In genomic region chr2:169511818-169512217, GRCh38 we compare ENCODE assay signal across 20 cellular contexts. TPM values are rescaled to one million over a fixed set of nuclear protein-coding genes. Genes with fewer than 3 reads are reported as not detected.
"Had no signal": no experiment of that assay in that cellular context is flagged by ENCODE, and none has a peak within 500 bp of the region (broad histone marks: within the 10 kb centered on the region; RNA-seq: fewer than 3 reads in every experiment).

No MANE protein-coding gene starts in this region.

- H3K36me3 Mint-ChIP-seq: activated CD8-positive, alpha-beta memory T cell treated with anti-CD3 and anti-CD28 coated beads, Interleukin-2, amount 10 ng/mL, durations not matched to agents 7 days and 5 days had no signal

- H3K9me3 Mint-ChIP-seq: activated CD4-positive, alpha-beta memory T cell treated with anti-CD3 and anti-CD28 coated beads, Interleukin-2, amount 10 ng/mL, durations not matched to agents 7 days and 5 days; activated naive CD4-positive, alpha-beta T cell treated with anti-CD3 and anti-CD28 coated beads for 36 hours; activated T-helper 2 cell treated with anti-CD3 and anti-CD28 coated beads, Interferon-gamma antibody, Interleukin-2, Interleukin-4, amounts not matched to agents 10 μg/mL and 5 μg/mL and 100 μg/mL, durations not matched to agents 14 hours and 24 hours and 36 hours; neural crest cell had no signal

- H3K27me3 Mint-ChIP-seq: activated CD4-positive, alpha-beta memory T cell treated with anti-CD3 and anti-CD28 coated beads, Interleukin-2, amount 10 ng/mL, durations not matched to agents 7 days and 5 days had no signal

- H3K36me3 ChIP-seq: esophagus muscularis mucosa, thyroid gland had no signal

- H3K27ac Mint-ChIP-seq: activated CD4-positive, alpha-beta memory T cell treated with anti-CD3 and anti-CD28 coated beads, Interleukin-2, amount 10 ng/mL, durations not matched to agents 7 days and 5 days; activated CD8-positive, alpha-beta memory T cell treated with anti-CD3 and anti-CD28 coated beads, Interleukin-2, amount 10 ng/mL, durations not matched to agents 7 days and 5 days; activated naive CD4-positive, alpha-beta T cell treated with anti-CD3 and anti-CD28 coated beads for 36 hours; activated T-helper 2 cell treated with anti-CD3 and anti-CD28 coated beads, Interferon-gamma antibody, Interleukin-2, Interleukin-4, amounts not matched to agents 10 μg/mL and 5 μg/mL and 100 μg/mL, durations not matched to agents 14 hours and 24 hours and 36 hours had no signal

- H3K9me3 ChIP-seq: esophagus muscularis mucosa, thyroid gland had no signal

- H3K4me1 Mint-ChIP-seq: activated CD8-positive, alpha-beta memory T cell treated with anti-CD3 and anti-CD28 coated beads, Interleukin-2, amount 10 ng/mL, durations not matched to agents 7 days and 5 days had no signal

- H3K27ac ChIP-seq: esophagus muscularis mucosa, thyroid gland had no signal

- ATAC-seq: activated CD8-positive, alpha-beta memory T cell treated with anti-CD3 and anti-CD28 coated beads, Interleukin-2, amount 10 ng/mL, durations not matched to agents 7 days and 5 days had no signal

- H3K4me3 Mint-ChIP-seq: activated CD4-positive, alpha-beta memory T cell treated with anti-CD3 and anti-CD28 coated beads, Interleukin-2, amount 10 ng/mL, durations not matched to agents 7 days and 5 days; activated CD8-positive, alpha-beta memory T cell treated with anti-CD3 and anti-CD28 coated beads, Interleukin-2, amount 10 ng/mL, durations not matched to agents 7 days and 5 days; activated naive CD4-positive, alpha-beta T cell treated with anti-CD3 and anti-CD28 coated beads for 36 hours; neural crest cell had no signal

- FAIRE-seq: endothelial cell of umbilical vein had no signal

- H3K27me3 ChIP-seq: esophagus muscularis mucosa, thyroid gland had no signal

- H3K4me3 ChIP-seq: thyroid gland had no signal

- DNase-seq: activated CD4-positive, alpha-beta memory T cell treated with anti-CD3 and anti-CD28 coated beads, Interleukin-2, amount 10 ng/mL, durations not matched to agents 7 days and 5 days; activated CD4-positive, alpha-beta T cell treated with anti-CD3 and anti-CD28 coated beads for 48 hours; activated CD4-positive, CD25-positive, alpha-beta regulatory T cell; activated CD8-positive, alpha-beta memory T cell treated with anti-CD3 and anti-CD28 coated beads, Interleukin-2, amount 10 ng/mL, durations not matched to agents 7 days and 5 days; activated naive CD4-positive, alpha-beta T cell treated with anti-CD3 and anti-CD28 coated beads for 36 hours; aorta; dermis blood vessel endothelial cell; effector memory CD4-positive, alpha-beta T cell; hippocampal formation; islet precursor cell; mammary epithelial cell; midbrain; stimulated activated naive CD4-positive, alpha-beta T cell treated with Interleukin-2 at 50 U/mL for 16 hours; T-helper 1 cell; T-helper 9 cell; thyroid gland had no signal

RNA-seq across cellular contexts. Expression of gene KLHL41, which starts 2.3 kb away (rescaled TPM):
- total RNA-seq: activated CD4-positive, alpha-beta memory T cell treated with anti-CD3 and anti-CD28 coated beads, Interleukin-2, amount 10 ng/mL, durations not matched to agents 7 days and 5 days; activated naive CD4-positive, alpha-beta T cell treated with anti-CD3 and anti-CD28 coated beads for 36 hours; activated T-helper 2 cell treated with anti-CD3 and anti-CD28 coated beads, Interferon-gamma antibody, Interleukin-2, Interleukin-4, amounts not matched to agents 10 μg/mL and 5 μg/mL and 100 μg/mL, durations not matched to agents 14 hours and 24 hours and 36 hours had no signal
